1 cellular context compared by ENCODE assay signal in the genomic region with DNA sequence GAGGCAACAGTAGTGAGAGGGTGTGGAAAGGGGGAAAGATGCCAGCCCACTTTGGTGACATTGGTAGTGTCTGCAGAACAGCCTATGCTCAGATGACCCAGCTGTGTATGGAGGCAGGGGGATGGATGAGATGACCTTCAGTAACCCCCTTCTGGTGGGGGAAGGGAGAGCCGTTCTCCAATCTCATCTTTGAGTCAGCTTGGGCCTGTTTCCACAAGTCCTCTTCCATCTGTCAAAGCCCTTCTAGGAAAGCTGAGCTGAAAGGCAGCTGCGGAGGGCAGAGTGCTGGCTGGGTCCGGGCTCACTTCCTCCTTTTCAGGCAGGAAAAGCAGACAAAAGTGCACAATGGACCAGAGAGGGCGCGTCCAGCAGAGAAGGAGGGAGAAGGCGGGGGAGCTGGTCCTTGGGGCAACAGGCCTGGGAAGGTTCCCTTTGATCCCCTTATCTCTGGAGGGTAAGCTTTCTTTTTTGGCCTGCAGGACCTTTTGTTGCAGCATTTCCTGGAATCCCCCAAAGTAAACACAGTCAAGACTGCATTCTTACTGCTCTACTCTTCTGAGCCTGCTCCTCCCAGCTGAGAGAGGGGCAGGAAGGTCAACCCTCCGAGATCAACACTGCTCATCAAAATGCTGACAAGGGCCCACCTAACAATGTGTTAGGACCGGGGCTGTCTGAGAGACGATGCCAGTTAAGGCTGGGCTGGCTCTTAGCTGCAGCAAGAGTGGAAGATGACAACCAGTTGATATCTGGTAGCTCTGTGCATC.
A peak's percentile ranks its signal among the peaks of the same experiment; 100 is the strongest.
TF ChIP-seq lines count a peak whose summit lies in the region.

No MANE protein-coding gene starts in this region.

TF ChIP-seq in HepG2, 621 proteins besides CTCF, POLR2A, EP300 and RAD21 (continued from another document):
- TF ChIP-seq, protein P1, sequence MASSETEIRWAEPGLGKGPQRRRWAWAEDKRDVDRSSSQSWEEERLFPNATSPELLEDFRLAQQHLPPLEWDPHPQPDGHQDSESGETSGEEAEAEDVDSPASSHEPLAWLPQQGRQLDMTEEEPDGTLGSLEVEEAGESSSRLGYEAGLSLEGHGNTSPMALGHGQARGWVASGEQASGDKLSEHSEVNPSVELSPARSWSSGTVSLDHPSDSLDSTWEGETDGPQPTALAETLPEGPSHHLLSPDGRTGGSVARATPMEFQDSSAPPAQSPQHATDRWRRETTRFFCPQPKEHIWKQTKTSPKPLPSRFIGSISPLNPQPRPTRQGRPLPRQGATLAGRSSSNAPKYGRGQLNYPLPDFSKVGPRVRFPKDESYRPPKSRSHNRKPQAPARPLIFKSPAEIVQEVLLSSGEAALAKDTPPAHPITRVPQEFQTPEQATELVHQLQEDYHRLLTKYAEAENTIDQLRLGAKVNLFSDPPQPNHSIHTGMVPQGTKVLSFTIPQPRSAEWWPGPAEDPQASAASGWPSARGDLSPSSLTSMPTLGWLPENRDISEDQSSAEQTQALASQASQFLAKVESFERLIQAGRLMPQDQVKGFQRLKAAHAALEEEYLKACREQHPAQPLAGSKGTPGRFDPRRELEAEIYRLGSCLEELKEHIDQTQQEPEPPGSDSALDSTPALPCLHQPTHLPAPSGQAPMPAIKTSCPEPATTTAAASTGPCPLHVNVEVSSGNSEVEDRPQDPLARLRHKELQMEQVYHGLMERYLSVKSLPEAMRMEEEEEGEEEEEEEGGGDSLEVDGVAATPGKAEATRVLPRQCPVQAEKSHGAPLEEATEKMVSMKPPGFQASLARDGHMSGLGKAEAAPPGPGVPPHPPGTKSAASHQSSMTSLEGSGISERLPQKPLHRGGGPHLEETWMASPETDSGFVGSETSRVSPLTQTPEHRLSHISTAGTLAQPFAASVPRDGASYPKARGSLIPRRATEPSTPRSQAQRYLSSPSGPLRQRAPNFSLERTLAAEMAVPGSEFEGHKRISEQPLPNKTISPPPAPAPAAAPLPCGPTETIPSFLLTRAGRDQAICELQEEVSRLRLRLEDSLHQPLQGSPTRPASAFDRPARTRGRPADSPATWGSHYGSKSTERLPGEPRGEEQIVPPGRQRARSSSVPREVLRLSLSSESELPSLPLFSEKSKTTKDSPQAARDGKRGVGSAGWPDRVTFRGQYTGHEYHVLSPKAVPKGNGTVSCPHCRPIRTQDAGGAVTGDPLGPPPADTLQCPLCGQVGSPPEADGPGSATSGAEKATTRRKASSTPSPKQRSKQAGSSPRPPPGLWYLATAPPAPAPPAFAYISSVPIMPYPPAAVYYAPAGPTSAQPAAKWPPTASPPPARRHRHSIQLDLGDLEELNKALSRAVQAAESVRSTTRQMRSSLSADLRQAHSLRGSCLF (CRISPR knock-in tag; IDR thresholded peaks at IDR 0.05; ENCODE audit: borderline replicate concordance): no peak
- TF ChIP-seq BRCA1 (CRISPR knock-in tag; IDR thresholded peaks at IDR 0.05) (no peak), KDM2A (CRISPR knock-in tag; IDR thresholded peaks at IDR 0.05; ENCODE audit: borderline replicate concordance, low read depth) (peak; percentile 32; the same call in 1 of the 2 replicates), ZNF768 (CRISPR knock-in tag; IDR thresholded peaks at IDR 0.05) (peak; percentile 96), BCL6 (CRISPR knock-in tag; IDR thresholded peaks at IDR 0.05) (peak; percentile 96), ZNF230 (CRISPR knock-in tag; IDR thresholded peaks at IDR 0.05) (peak; percentile 80), ZNF616 (CRISPR knock-in tag; IDR thresholded peaks at IDR 0.05; ENCODE audit: low read depth) (no peak), ZNF282 (IDR thresholded peaks at IDR 0.05; ENCODE audit: partially characterized antibody) (no peak), MTA1 (CRISPR knock-in tag; IDR thresholded peaks at IDR 0.05; ENCODE audit: borderline replicate concordance) (peak; percentile 91), DMAP1 (CRISPR knock-in tag; IDR thresholded peaks at IDR 0.05) (no peak), ZBTB1 (CRISPR knock-in tag; IDR thresholded peaks at IDR 0.05; ENCODE audit: borderline replicate concordance) (no peak), ZSCAN20 (CRISPR knock-in tag; IDR thresholded peaks at IDR 0.05; ENCODE audit: borderline replicate concordance) (no peak), ZNF235 (CRISPR knock-in tag; IDR thresholded peaks at IDR 0.05; ENCODE audit: borderline replicate concordance) (no peak), SMARCC2 (IDR thresholded peaks at IDR 0.05) (no peak), SOX5 (CRISPR knock-in tag; IDR thresholded peaks at IDR 0.05; ENCODE audit: borderline replicate concordance) (peak; percentile 95), PLRG1 (conservative IDR thresholded peaks at IDR 0.05) (no peak), ZNF614 (CRISPR knock-in tag; IDR thresholded peaks at IDR 0.05; ENCODE audit: borderline replicate concordance) (0 out of 2 replicates have a peak, but pooled peaks have one; percentile 29)
- TF ChIP-seq, protein P2, sequence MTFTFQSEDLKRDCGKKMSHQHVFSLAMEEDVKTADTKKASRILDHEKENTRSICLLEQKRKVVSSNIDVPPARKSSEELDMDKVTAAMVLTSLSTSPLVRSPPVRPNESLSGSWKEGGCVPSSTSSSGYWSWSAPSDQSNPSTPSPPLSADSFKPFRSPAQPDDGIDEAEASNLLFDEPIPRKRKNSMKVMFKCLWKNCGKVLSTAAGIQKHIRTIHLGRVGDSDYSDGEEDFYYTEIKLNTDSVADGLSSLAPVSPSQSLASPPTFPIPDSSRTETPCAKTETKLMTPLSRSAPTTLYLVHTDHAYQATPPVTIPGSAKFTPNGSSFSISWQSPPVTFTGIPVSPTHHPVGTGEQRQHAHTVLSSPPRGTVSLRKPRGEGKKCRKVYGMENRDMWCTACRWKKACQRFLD (CRISPR knock-in tag; IDR thresholded peaks at IDR 0.05; ENCODE audit: borderline replicate concordance): no peak
- TF ChIP-seq, protein P3, sequence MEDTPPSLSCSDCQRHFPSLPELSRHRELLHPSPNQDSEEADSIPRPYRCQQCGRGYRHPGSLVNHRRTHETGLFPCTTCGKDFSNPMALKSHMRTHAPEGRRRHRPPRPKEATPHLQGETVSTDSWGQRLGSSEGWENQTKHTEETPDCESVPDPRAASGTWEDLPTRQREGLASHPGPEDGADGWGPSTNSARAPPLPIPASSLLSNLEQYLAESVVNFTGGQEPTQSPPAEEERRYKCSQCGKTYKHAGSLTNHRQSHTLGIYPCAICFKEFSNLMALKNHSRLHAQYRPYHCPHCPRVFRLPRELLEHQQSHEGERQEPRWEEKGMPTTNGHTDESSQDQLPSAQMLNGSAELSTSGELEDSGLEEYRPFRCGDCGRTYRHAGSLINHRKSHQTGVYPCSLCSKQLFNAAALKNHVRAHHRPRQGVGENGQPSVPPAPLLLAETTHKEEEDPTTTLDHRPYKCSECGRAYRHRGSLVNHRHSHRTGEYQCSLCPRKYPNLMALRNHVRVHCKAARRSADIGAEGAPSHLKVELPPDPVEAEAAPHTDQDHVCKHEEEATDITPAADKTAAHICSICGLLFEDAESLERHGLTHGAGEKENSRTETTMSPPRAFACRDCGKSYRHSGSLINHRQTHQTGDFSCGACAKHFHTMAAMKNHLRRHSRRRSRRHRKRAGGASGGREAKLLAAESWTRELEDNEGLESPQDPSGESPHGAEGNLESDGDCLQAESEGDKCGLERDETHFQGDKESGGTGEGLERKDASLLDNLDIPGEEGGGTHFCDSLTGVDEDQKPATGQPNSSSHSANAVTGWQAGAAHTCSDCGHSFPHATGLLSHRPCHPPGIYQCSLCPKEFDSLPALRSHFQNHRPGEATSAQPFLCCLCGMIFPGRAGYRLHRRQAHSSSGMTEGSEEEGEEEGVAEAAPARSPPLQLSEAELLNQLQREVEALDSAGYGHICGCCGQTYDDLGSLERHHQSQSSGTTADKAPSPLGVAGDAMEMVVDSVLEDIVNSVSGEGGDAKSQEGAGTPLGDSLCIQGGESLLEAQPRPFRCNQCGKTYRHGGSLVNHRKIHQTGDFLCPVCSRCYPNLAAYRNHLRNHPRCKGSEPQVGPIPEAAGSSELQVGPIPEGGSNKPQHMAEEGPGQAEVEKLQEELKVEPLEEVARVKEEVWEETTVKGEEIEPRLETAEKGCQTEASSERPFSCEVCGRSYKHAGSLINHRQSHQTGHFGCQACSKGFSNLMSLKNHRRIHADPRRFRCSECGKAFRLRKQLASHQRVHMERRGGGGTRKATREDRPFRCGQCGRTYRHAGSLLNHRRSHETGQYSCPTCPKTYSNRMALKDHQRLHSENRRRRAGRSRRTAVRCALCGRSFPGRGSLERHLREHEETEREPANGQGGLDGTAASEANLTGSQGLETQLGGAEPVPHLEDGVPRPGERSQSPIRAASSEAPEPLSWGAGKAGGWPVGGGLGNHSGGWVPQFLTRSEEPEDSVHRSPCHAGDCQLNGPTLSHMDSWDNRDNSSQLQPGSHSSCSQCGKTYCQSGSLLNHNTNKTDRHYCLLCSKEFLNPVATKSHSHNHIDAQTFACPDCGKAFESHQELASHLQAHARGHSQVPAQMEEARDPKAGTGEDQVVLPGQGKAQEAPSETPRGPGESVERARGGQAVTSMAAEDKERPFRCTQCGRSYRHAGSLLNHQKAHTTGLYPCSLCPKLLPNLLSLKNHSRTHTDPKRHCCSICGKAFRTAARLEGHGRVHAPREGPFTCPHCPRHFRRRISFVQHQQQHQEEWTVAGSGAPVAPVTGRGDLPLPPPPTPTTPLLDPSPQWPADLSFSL (CRISPR knock-in tag; IDR thresholded peaks at IDR 0.05): no peak
- TF ChIP-seq, protein P4, sequence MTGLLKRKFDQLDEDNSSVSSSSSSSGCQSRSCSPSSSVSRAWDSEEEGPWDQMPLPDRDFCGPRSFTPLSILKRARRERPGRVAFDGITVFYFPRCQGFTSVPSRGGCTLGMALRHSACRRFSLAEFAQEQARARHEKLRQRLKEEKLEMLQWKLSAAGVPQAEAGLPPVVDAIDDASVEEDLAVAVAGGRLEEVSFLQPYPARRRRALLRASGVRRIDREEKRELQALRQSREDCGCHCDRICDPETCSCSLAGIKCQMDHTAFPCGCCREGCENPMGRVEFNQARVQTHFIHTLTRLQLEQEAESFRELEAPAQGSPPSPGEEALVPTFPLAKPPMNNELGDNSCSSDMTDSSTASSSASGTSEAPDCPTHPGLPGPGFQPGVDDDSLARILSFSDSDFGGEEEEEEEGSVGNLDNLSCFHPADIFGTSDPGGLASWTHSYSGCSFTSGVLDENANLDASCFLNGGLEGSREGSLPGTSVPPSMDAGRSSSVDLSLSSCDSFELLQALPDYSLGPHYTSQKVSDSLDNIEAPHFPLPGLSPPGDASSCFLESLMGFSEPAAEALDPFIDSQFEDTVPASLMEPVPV (CRISPR knock-in tag; IDR thresholded peaks at IDR 0.05): no peak
- TF ChIP-seq, protein P5, sequence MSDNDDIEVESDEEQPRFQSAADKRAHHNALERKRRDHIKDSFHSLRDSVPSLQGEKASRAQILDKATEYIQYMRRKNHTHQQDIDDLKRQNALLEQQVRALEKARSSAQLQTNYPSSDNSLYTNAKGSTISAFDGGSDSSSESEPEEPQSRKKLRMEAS (IDR thresholded peaks at IDR 0.05): peak; percentile 71
TF ChIP-seq in HepG2: peak in this region for 227.
